Comparison of ENCODE assay signal across 11 cellular contexts in genomic region chr17:2403044-2403443, GRCh38. TPM values are rescaled to one million over a fixed set of nuclear protein-coding genes. Genes with fewer than 3 reads are reported as not detected.
DNase-seq lines count a peak whose midpoint lies in the region; TF ChIP-seq lines count a peak whose summit lies in the region.
"Had no signal": no experiment of that assay in that cellular context is flagged by ENCODE, and none has a peak within 500 bp of the region (broad histone marks: within the 10 kb centered on the region; RNA-seq: fewer than 3 reads in every experiment).

No MANE protein-coding gene starts in this region.

- no peak for TF ChIP-seq POLR2A in spleen (IDR thresholded peaks at IDR 0.05)

- H3K27ac Mint-ChIP-seq in CD14-positive monocyte, result peak overlapping the region in 4 of 7 donors; percentile 33 to 100 (median 75)

- 0 out of 2 replicates have a peak, but pooled peaks cover 3% of the 10 kb centered on the region for H3K36me3 ChIP-seq in HUES6 (ENCODE audit: control insufficient read depth, insufficient read depth, low read length)
- no peaks in the 10 kb centered on the region for H3K36me3 ChIP-seq in osteoblast (ENCODE audit: insufficient read depth, low read length)
- H3K36me3 ChIP-seq in HAP-1 (replicated peaks), result peaks cover 4% of the 10 kb centered on the region; the same call in 1 of the 2 replicates
- H3K36me3 ChIP-seq in H7 (replicated peaks; ENCODE audit: control insufficient read depth, insufficient read depth, low read length), result no peaks in the 10 kb centered on the region
- peaks cover 0 to 5% (median 0%) of the 10 kb centered on the region in 6 donors for H3K36me3 ChIP-seq in spleen

- H3K9me3 Mint-ChIP-seq in CD14-positive monocyte, result peaks cover 0 to 5% (median 0%) of the 10 kb centered on the region in 7 donors
- H3K9me3 Mint-ChIP-seq: stimulated activated memory B cell treated with anti-CD40 and anti-IgM and Interleukin-4, amounts not matched to agents 10 μg/mL and 1 μg/mL and 100 μg/mL, for 72 hours had no signal

- peaks cover 21% of the 10 kb centered on the region for H3K79me2 ChIP-seq in osteoblast (ENCODE audit: insufficient read depth, low read length)

- peak; percentile 24 for DNase-seq in CD14-positive monocyte (ENCODE audit: low spot score)
- no peak for DNase-seq in coronary artery (ENCODE audit: low spot score)
- peak; percentile 69 for DNase-seq in osteoblast (ENCODE audit: insufficient read length, low spot score, missing footprints)
- DNase-seq in amygdala (lab: John Stamatoyannopoulos, UW), result no peak
- DNase-seq in HAP-1 (ENCODE audit: low spot score in 2 of 2), result no peak
- DNase-seq in H7, result no peak
- no peak for DNase-seq in spleen
- DNase-seq: activated CD8-positive, alpha-beta memory T cell treated with anti-CD3 and anti-CD28 coated beads, Interleukin-2, amount 10 ng/mL, durations not matched to agents 7 days and 5 days; stimulated activated CD4-positive, alpha-beta T cell treated with anti-CD3 and anti-CD28 coated beads, Interleukin-12 subunit alpha, Interleukin-12 subunit beta, amount 100 ng/mL, for 4 hours had no signal

- peaks cover 0 to 9% (median 0%) of the 10 kb centered on the region in 3 donors for H3K27me3 Mint-ChIP-seq in CD14-positive monocyte (ENCODE audit: low read depth in 3 of 3)
- H3K27me3 Mint-ChIP-seq: activated CD8-positive, alpha-beta memory T cell treated with anti-CD3 and anti-CD28 coated beads, Interleukin-2, amount 10 ng/mL, durations not matched to agents 7 days and 5 days; stimulated activated memory B cell treated with anti-CD40 and anti-IgM and Interleukin-4, amounts not matched to agents 10 μg/mL and 1 μg/mL and 100 μg/mL, for 72 hours had no signal

- H3K4me3 ChIP-seq in HUES6 (ENCODE audit: low read depth, low read length) (0 out of 2 replicates have a peak overlapping the region, but pooled peaks have one; percentile 93), coronary artery (no peak overlapping the region), osteoblast (ENCODE audit: insufficient read depth, low read length) (no peak overlapping the region), HAP-1 (no peak overlapping the region), H7 (ENCODE audit: insufficient read depth, low read depth, low read length) (no peak overlapping the region), spleen (no peak overlapping the region)

- peaks cover 13 to 15% of the 10 kb centered on the region in 2 donors for H3K36me3 Mint-ChIP-seq in CD14-positive monocyte
- H3K36me3 Mint-ChIP-seq: activated CD8-positive, alpha-beta memory T cell treated with anti-CD3 and anti-CD28 coated beads, Interleukin-2, amount 10 ng/mL, durations not matched to agents 7 days and 5 days had no signal

- WGBS in spleen, 5 donors, result 93 to 97% (median 95%) methylated on average over 4 of the region's 4 CpGs

- in situ Hi-C loops in HAP-1 (cut with MboI; ENCODE audit: low sequenced_read_pairs), result no loop called here

- H3K4me3 Mint-ChIP-seq in CD14-positive monocyte, result peak overlapping the region in 1 of 2 donors; percentile 90

- no peak overlapping the region for H3K9ac ChIP-seq in HUES6 (ENCODE audit: low read length)

- H3K4me1 Mint-ChIP-seq in CD14-positive monocyte, result peaks cover 60% of the 10 kb centered on the region

- no peak overlapping the region for H3K27ac ChIP-seq in HUES6 (ENCODE audit: low read depth, low read length)
- peak overlapping the region; percentile 98 to 100 for H3K27ac ChIP-seq in coronary artery
- no peak overlapping the region for H3K27ac ChIP-seq in osteoblast (ENCODE audit: low read depth, low read length)
- peak overlapping the region in 2 of 8 donors; percentile 97 to 100 for H3K27ac ChIP-seq in spleen

- TF ChIP-seq CTCF in CD14-positive monocyte (IDR thresholded peaks at IDR 0.05) (no peak), coronary artery (IDR thresholded peaks at IDR 0.05) (no peak), osteoblast (IDR thresholded peaks at IDR 0.05; ENCODE audit: extremely low read depth, low read depth, low read length) (no peak), spleen (IDR thresholded peaks at IDR 0.05 in 8 of 11, conservative IDR thresholded peaks at IDR 0.05 in 3 of 11) (no peak)

- H4K20me1 ChIP-seq in osteoblast (ENCODE audit: insufficient read depth, low read length), result no peaks in the 10 kb centered on the region

- H3K27me3 ChIP-seq in HUES6 (ENCODE audit: control insufficient read depth, insufficient read depth, low read length) (no peaks in the 10 kb centered on the region), osteoblast (ENCODE audit: insufficient read depth, low read length) (no peaks in the 10 kb centered on the region), HAP-1 (ENCODE audit: low read depth) (no peaks in the 10 kb centered on the region), H7 (ENCODE audit: control insufficient read depth, insufficient read depth, low read length) (no peaks in the 10 kb centered on the region), spleen (replicated peaks in 1 of 7) (no peaks in the 10 kb centered on the region)

- no peak overlapping the region for H3K4me2 ChIP-seq in osteoblast (ENCODE audit: insufficient read depth, low read length)

- intact Hi-C loops in CD14-positive monocyte (cut with micrococcal nuclease), result no loop called here
- intact Hi-C loops in spleen (cut with DNase I; ENCODE audit: low total_unique reads), result no loop called here

- no peak overlapping the region for H2AFZ ChIP-seq in osteoblast (ENCODE audit: low read length)

- H3K4me1 ChIP-seq in HUES6 (ENCODE audit: control insufficient read depth, insufficient read depth, low read length) (peaks cover 6% of the 10 kb centered on the region), osteoblast (ENCODE audit: insufficient read depth, low read length) (peaks cover 55% of the 10 kb centered on the region), HAP-1 (peaks cover 14% of the 10 kb centered on the region), spleen (peaks cover 7 to 69% (median 39%) of the 10 kb centered on the region in 6 donors)

- H3K9me3 ChIP-seq in HUES6 (ENCODE audit: control insufficient read depth, insufficient read depth, low read depth, low read length), result no peaks in the 10 kb centered on the region
- H3K9me3 ChIP-seq in osteoblast (ENCODE audit: low read depth, low read length), result no peaks in the 10 kb centered on the region
- no peaks in the 10 kb centered on the region for H3K9me3 ChIP-seq in HAP-1
- H3K9me3 ChIP-seq in spleen, result no peaks in the 10 kb centered on the region

RNA-seq across cellular contexts. Expression of gene MNT, which starts 2.2 kb away (rescaled TPM):
- polyA plus RNA-seq in CD14-positive monocyte, result 1 to 10 TPM in 1 of 2 donors, under 1 TPM in 1; 0.28 to 1.3 TPM
- 12.3 and 14.1 TPM in 2 replicates for total RNA-seq in osteoblast
- 9.0 and 13.4 TPM in 2 replicates for total RNA-seq in H7 (2014; rRNA removed; shearing (Covaris generic))
- 10 to 100 TPM; 18.9 to 38.5 (median 28.8) TPM for total RNA-seq in spleen
- 10 to 100 TPM in 1 of 3 donors, 1 to 10 TPM in 2; 2.8 to 11.1 (median 2.8) TPM for polyA plus RNA-seq in spleen

Comparison
In these comparisons a context has a peak if more than half of its experiments do, and no peak if none do; other contexts are left out.
1. DNase-seq: peak in CD14-positive monocyte (single experiment) and osteoblast (single experiment); none in coronary artery (single experiment), amygdala (0 of 56), HAP-1 (0 of 2), H7 (single experiment) and spleen (single experiment).
2. H3K27ac ChIP-seq: peak in coronary artery (2 of 2); none in HUES6 (single experiment) and osteoblast (single experiment).